Comparison of ENCODE assay signal across 12 cellular contexts in genomic region chr3:112639451-112640332, GRCh38. TPM values are rescaled to one million over a fixed set of nuclear protein-coding genes. Genes with fewer than 3 reads are reported as not detected.
A peak's percentile ranks its signal among the peaks of the same experiment; 100 is the strongest.
DNase-seq lines count a peak whose midpoint lies in the region; TF ChIP-seq lines count a peak whose summit lies in the region.
"Had no signal": no experiment of that assay in that cellular context is flagged by ENCODE, and none has a peak within 500 bp of the region (broad histone marks: within the 10 kb centered on the region; RNA-seq: fewer than 3 reads in every experiment).

No MANE protein-coding gene starts in this region.

- H3K27me3 Mint-ChIP-seq in endodermal cell (ENCODE audit: insufficient read depth) = peaks cover 4% of the 10 kb centered on the region

- H3K27ac Mint-ChIP-seq in endodermal cell = no peak overlapping the region
- H3K27ac Mint-ChIP-seq: stimulated activated naive CD8-positive, alpha-beta T cell treated with anti-CD3 and anti-CD28 coated beads, Interleukin-15, Interleukin-2, amounts not matched to agents 100 ng/mL and 50 ng/mL, for 24 hours; T-helper 2 cell treated with Interferon-gamma antibody and Interleukin-4, amounts not matched to agents 5 μg/mL and 100 μg/mL, for 36 hours had no signal

- intact Hi-C loops in tibial artery (cut with DNase I; ENCODE audit: low total_unique reads) = loop anchor here (10.0 kb wide), 1 partner anchor 175 kb away; no protein-coding TSS in a partner anchor

- H3K36me3 ChIP-seq in endodermal cell (ENCODE audit: control insufficient read depth, insufficient read depth, low read length) = no peaks in the 10 kb centered on the region
- no peaks in the 10 kb centered on the region for H3K36me3 ChIP-seq in mucosa of rectum (ENCODE audit: control insufficient read depth in 2 of 2, insufficient read depth in 2 of 2, low read length in 2 of 2)
- H3K36me3 ChIP-seq in tibial artery = no peaks in the 10 kb centered on the region

- H3K27me3 ChIP-seq in endodermal cell (ENCODE audit: control insufficient read depth, insufficient read depth, low read length, poor library complexity, severe bottlenecking) = peaks cover 4% of the 10 kb centered on the region
- no peaks in the 10 kb centered on the region for H3K27me3 ChIP-seq in mucosa of rectum (ENCODE audit: control insufficient read depth in 2 of 2, insufficient read depth in 2 of 2, low read length in 2 of 2)
- H3K27me3 ChIP-seq in tibial artery = no peaks in the 10 kb centered on the region

- no peaks in the 10 kb centered on the region for H3K9me3 ChIP-seq in endodermal cell (ENCODE audit: control insufficient read depth, low read length)
- no peaks in the 10 kb centered on the region for H3K9me3 ChIP-seq in mucosa of rectum (ENCODE audit: control insufficient read depth in 2 of 2, low read length in 2 of 2)
- H3K9me3 ChIP-seq in tibial artery = no peaks in the 10 kb centered on the region

- H3K4me3 Mint-ChIP-seq in endodermal cell = no peak overlapping the region
- H3K4me3 Mint-ChIP-seq: stimulated activated naive CD8-positive, alpha-beta T cell treated with anti-CD3 and anti-CD28 coated beads, Interleukin-15, Interleukin-2, amounts not matched to agents 100 ng/mL and 50 ng/mL, for 24 hours; T-helper 2 cell treated with Interferon-gamma antibody and Interleukin-4, amounts not matched to agents 5 μg/mL and 100 μg/mL, for 36 hours had no signal

- 91 to 94% methylated on average over 15 to 21 of the region's 21 CpGs for WGBS in endodermal cell (ENCODE audit: insufficient coverage in 1 of 2, insufficient read length in 1 of 2), 2 experiments

- DNase-seq in NCI-H226 = peak; percentile 49
- DNase-seq in endodermal cell = no peak
- peak in 1 of 2 donors; percentile 23 for DNase-seq in tibial artery
- DNase-seq in NCI-H1436 (lab: John Stamatoyannopoulos, UW) = no peak
- no peak for DNase-seq in activated gamma-delta T cell treated with Interleukin-2 at 50 U/mL for 16 hours
- DNase-seq in epidermal melanocyte (ENCODE audit: insufficient read length, low spot score) = no peak
- DNase-seq in NCI-H128 (lab: John Stamatoyannopoulos, UW; ENCODE audit: unreplicated experiment) = no peak
- DNase-seq: NCI-H2029 had no signal

- TF ChIP-seq CTCF in endodermal cell (conservative IDR thresholded peaks at IDR 0.05) = no peak
- no peak for TF ChIP-seq CTCF in tibial artery (IDR thresholded peaks at IDR 0.05)

- H3K9ac ChIP-seq in endodermal cell (ENCODE audit: extremely low read depth, low read length, poor library complexity, severe bottlenecking) = no peak overlapping the region
- H3K9ac ChIP-seq in mucosa of rectum (ENCODE audit: low read depth in 1 of 2, low read length in 2 of 2) = peak overlapping the region; percentile 27 to 40

- H3K9me3 Mint-ChIP-seq in endodermal cell = no peaks in the 10 kb centered on the region
- H3K9me3 Mint-ChIP-seq: stimulated activated naive CD8-positive, alpha-beta T cell treated with anti-CD3 and anti-CD28 coated beads, Interleukin-15, Interleukin-2, amounts not matched to agents 100 ng/mL and 50 ng/mL, for 24 hours; T-helper 2 cell treated with Interferon-gamma antibody and Interleukin-4, amounts not matched to agents 5 μg/mL and 100 μg/mL, for 36 hours had no signal

- H3K4me3 ChIP-seq in endodermal cell (ENCODE audit: low read length) (no peak overlapping the region), mucosa of rectum (ENCODE audit: low read length in 2 of 2) (peak overlapping the region; percentile 56 to 65), tibial artery (peak overlapping the region; percentile 49 to 52)

- H3K27ac ChIP-seq in endodermal cell (ENCODE audit: low read depth, low read length) (peak overlapping the region; percentile 96), mucosa of rectum (ENCODE audit: low read depth in 2 of 2, low read length in 2 of 2) (peak overlapping the region; percentile 64 to 67), tibial artery (peak overlapping the region; percentile 65 to 87)

- peaks cover 11% of the 10 kb centered on the region for H3K4me1 ChIP-seq in endodermal cell (ENCODE audit: control insufficient read depth, insufficient read depth, low read length)
- peaks cover 0 to 4% of the 10 kb centered on the region in 2 donors for H3K4me1 ChIP-seq in mucosa of rectum (ENCODE audit: control insufficient read depth in 2 of 2, insufficient read depth in 2 of 2, low read length in 2 of 2)
- peaks cover 0 to 77% (median 50%) of the 10 kb centered on the region in 4 donors for H3K4me1 ChIP-seq in tibial artery

- H3K4me1 Mint-ChIP-seq in endodermal cell = peaks cover 19% of the 10 kb centered on the region

- H3K36me3 Mint-ChIP-seq in endodermal cell (ENCODE audit: low read depth) = no peaks in the 10 kb centered on the region

RNA-seq across cellular contexts. Expression of gene CCDC80, which starts 1.3 kb away (rescaled TPM):
- total RNA-seq in endodermal cell = 10 to 100 TPM in 1 of 2 donors, 1 to 10 TPM in 1; 4.6 to 31.5 TPM
- 62.4 TPM for polyA plus RNA-seq in endodermal cell (2013, experiment 1 of 2)
- 84.0 TPM for polyA plus RNA-seq in endodermal cell (2013, experiment 2 of 2)
- total RNA-seq: activated CD8-positive, alpha-beta memory T cell treated with anti-CD3 and anti-CD28 coated beads for 36 hours had no signal
